17 cellular contexts compared by ENCODE assay signal in genomic region chr14:104240426-104241157, GRCh38.
A peak's percentile ranks its signal among the peaks of the same experiment; 100 is the strongest.
DNase-seq lines count a peak whose midpoint lies in the region; ATAC-seq lines count a peak whose summit lies in the region.
"Had no signal": no experiment of that assay in that cellular context is flagged by ENCODE, and none has a peak within 500 bp of the region (broad histone marks: within the 10 kb centered on the region; RNA-seq: fewer than 3 reads in every experiment).

No MANE protein-coding gene starts in this region.

- H3K36me3 ChIP-seq in BLaER1, result no peaks in the 10 kb centered on the region

- peak; percentile 4 for DNase-seq in Jurkat, Clone E6-1 (ENCODE audit: low read depth, low spot score)
- DNase-seq in NCI-H748 (lab: John Stamatoyannopoulos, UW; ENCODE audit: unreplicated experiment) (peak; percentile 99), left colon (peak; percentile 56 to 72), left ventricle myocardium superior (no peak), DMS114 treated with DMSO at 0.1 percent for 48 hours (lab: John Stamatoyannopoulos, UW; ENCODE audit: unreplicated experiment) (no peak), RKO (ENCODE audit: low spot score) (no peak)
- DNase-seq: activated CD4-positive, alpha-beta memory T cell treated with anti-CD3 and anti-CD28 coated beads, Interleukin-2, amount 10 ng/mL, durations not matched to agents 7 days and 5 days; foreskin fibroblast; HFFc6; NCI-H1048; stimulated activated CD4-positive, alpha-beta T cell treated with anti-CD3 and anti-CD28 coated beads, Interleukin-4, amount 100 ng/mL, for 1 hour; stimulated activated naive CD8-positive, alpha-beta T cell treated with anti-CD3 and anti-CD28 coated beads, Interleukin-15, Interleukin-2, amounts not matched to agents 100 U/mL and 50 U/mL, for 24 hours; T-helper 9 cell had no signal

- H3K4me2 ChIP-seq in BLaER1, result peak overlapping the region; percentile 80

- H3K4me3 ChIP-seq in BLaER1, result no peak overlapping the region
- no peak overlapping the region for H3K4me3 ChIP-seq in Jurkat, Clone E6-1 (ENCODE audit: low read length)

- no peak overlapping the region for H3K27ac ChIP-seq in BLaER1

- peaks cover 18% of the 10 kb centered on the region for H3K4me1 ChIP-seq in BLaER1

- H3K9me3 ChIP-seq in BLaER1, result peaks cover 44% of the 10 kb centered on the region

- ATAC-seq in left colon (peak; percentile 88), GM18498 (IDR thresholded peaks at IDR 0.05; ENCODE audit: unreplicated experiment) (no peak), left ventricle myocardium superior (no peak)
- ATAC-seq: HepG2; Panc1; stimulated activated naive CD8-positive, alpha-beta T cell treated with anti-CD3 and anti-CD28 coated beads, Interleukin-15, Interleukin-2, amounts not matched to agents 100 U/mL and 50 U/mL, for 24 hours had no signal

- no peaks in the 10 kb centered on the region for H3K27me3 ChIP-seq in BLaER1

- H4K20me1 ChIP-seq in BLaER1, result no peaks in the 10 kb centered on the region

- H3K9ac ChIP-seq in BLaER1, result no peak overlapping the region

- intact Hi-C loops in left colon (cut with DNase I, micrococcal nuclease), result no loop called here
- intact Hi-C loops in left ventricle myocardium superior (cut with micrococcal nuclease), result no loop called here

Comparison
In these comparisons a context has a peak if more than half of its experiments do, and no peak if none do; other contexts are left out.
1. DNase-seq: peak in Jurkat, Clone E6-1 (single experiment), NCI-H748 (single experiment) and left colon (2 of 2); none in left ventricle myocardium superior (single experiment), DMS114 treated with DMSO at 0.1 percent for 48 hours (single experiment) and RKO (single experiment).